ENCODE assay signal across 8 cellular contexts in genomic region chrX:80285131-80285773, GRCh38.
A peak's percentile ranks its signal among the peaks of the same experiment; 100 is the strongest.
DNase-seq lines count a peak whose midpoint lies in the region; ATAC-seq, FAIRE-seq and TF ChIP-seq lines count a peak whose summit lies in the region.

No MANE protein-coding gene starts in this region.

- in situ Hi-C loops in mammary epithelial cell (cut with MboI; ENCODE audit: low sequenced_read_pairs in 2 of 2) = no loop called here

- H3K79me2 ChIP-seq in mammary epithelial cell (ENCODE audit: insufficient read depth, low read length) = no peaks in the 10 kb centered on the region

- peak; percentile 58 to 74 for TF ChIP-seq CTCF in mammary epithelial cell (conservative IDR thresholded peaks at IDR 0.05 in 1 of 2, IDR thresholded peaks at IDR 0.05 in 1 of 2; ENCODE audit: extremely low read depth in 1 of 2, insufficient read depth in 1 of 2, low read depth in 1 of 2, low read length in 2 of 2)

- no peak overlapping the region for H3K4me3 ChIP-seq in Jurkat, Clone E6-1 (ENCODE audit: low read length)
- no peak overlapping the region for H3K4me3 ChIP-seq in mammary epithelial cell (replicated peaks in 1 of 3; ENCODE audit: insufficient read depth in 1 of 3, low read depth in 2 of 3, low read length in 3 of 3)
- no peak overlapping the region for H3K4me3 ChIP-seq in small intestine (ENCODE audit: low read depth in 1 of 2, low read length in 2 of 2)

- POLR2A ChIA-PET in activated CD4-positive, alpha-beta memory T cell treated with anti-CD3 and anti-CD28 coated beads for 36 hours (lab: Charles Lee) = no interaction called here
- POLR2A ChIA-PET in activated CD4-positive, alpha-beta memory T cell treated with anti-CD3 and anti-CD28 coated beads, Interleukin-2, amount 10 ng/mL, durations not matched to agents 7 days and 5 days (lab: Charles Lee) = no interaction called here

- H3K36me3 ChIP-seq in mammary epithelial cell (ENCODE audit: insufficient read depth, low read length) = no peaks in the 10 kb centered on the region
- H3K36me3 ChIP-seq in small intestine (ENCODE audit: control insufficient read depth in 2 of 2, insufficient read depth in 2 of 2, low read length in 2 of 2) = no peaks in the 10 kb centered on the region

- H3K4me3 Mint-ChIP-seq in activated CD4-positive, alpha-beta memory T cell treated with anti-CD3 and anti-CD28 coated beads for 36 hours = no peak overlapping the region
- H3K4me3 Mint-ChIP-seq in activated CD4-positive, alpha-beta memory T cell treated with anti-CD3 and anti-CD28 coated beads, Interleukin-2, amount 10 ng/mL, durations not matched to agents 7 days and 5 days = no peak overlapping the region

- CTCF ChIA-PET in activated CD4-positive, alpha-beta memory T cell treated with anti-CD3 and anti-CD28 coated beads for 36 hours (lab: Charles Lee) = no interaction called here
- CTCF ChIA-PET in activated CD4-positive, alpha-beta memory T cell treated with anti-CD3 and anti-CD28 coated beads, Interleukin-2, amount 10 ng/mL, durations not matched to agents 7 days and 5 days (lab: Charles Lee) = no interaction called here
- CTCF ChIA-PET in mammary epithelial cell (lab: Charles Lee; ENCODE audit: low non-redundant PET) = no interaction called here

- H3K27ac Mint-ChIP-seq in activated CD4-positive, alpha-beta memory T cell treated with anti-CD3 and anti-CD28 coated beads for 36 hours = no peak overlapping the region
- H3K27ac Mint-ChIP-seq in activated CD4-positive, alpha-beta memory T cell treated with anti-CD3 and anti-CD28 coated beads, Interleukin-2, amount 10 ng/mL, durations not matched to agents 7 days and 5 days = no peak overlapping the region

- H3K27me3 Mint-ChIP-seq in activated CD4-positive, alpha-beta memory T cell treated with anti-CD3 and anti-CD28 coated beads for 36 hours = no peaks in the 10 kb centered on the region
- H3K27me3 Mint-ChIP-seq in activated CD4-positive, alpha-beta memory T cell treated with anti-CD3 and anti-CD28 coated beads, Interleukin-2, amount 10 ng/mL, durations not matched to agents 7 days and 5 days = no peaks in the 10 kb centered on the region

- no peaks in the 10 kb centered on the region for H3K4me1 Mint-ChIP-seq in activated CD4-positive, alpha-beta memory T cell treated with anti-CD3 and anti-CD28 coated beads for 36 hours (ENCODE audit: low read depth)
- no peaks in the 10 kb centered on the region for H3K4me1 Mint-ChIP-seq in activated CD4-positive, alpha-beta memory T cell treated with anti-CD3 and anti-CD28 coated beads, Interleukin-2, amount 10 ng/mL, durations not matched to agents 7 days and 5 days

- peak; percentile 8 for DNase-seq in activated CD4-positive, alpha-beta memory T cell treated with anti-CD3 and anti-CD28 coated beads for 36 hours
- no peak for DNase-seq in activated CD4-positive, alpha-beta memory T cell treated with anti-CD3 and anti-CD28 coated beads, Interleukin-2, amount 10 ng/mL, durations not matched to agents 7 days and 5 days
- DNase-seq in Jurkat, Clone E6-1 (ENCODE audit: low read depth, low spot score) = peak; percentile 2
- DNase-seq in mammary epithelial cell (peak; percentile 19), small intestine (peak; percentile 26), GF-D8 (lab: John Stamatoyannopoulos, UW) (no peak)

- H3K9me3 Mint-ChIP-seq in activated CD4-positive, alpha-beta memory T cell treated with anti-CD3 and anti-CD28 coated beads for 36 hours = no peaks in the 10 kb centered on the region
- no peaks in the 10 kb centered on the region for H3K9me3 Mint-ChIP-seq in activated CD4-positive, alpha-beta memory T cell treated with anti-CD3 and anti-CD28 coated beads, Interleukin-2, amount 10 ng/mL, durations not matched to agents 7 days and 5 days

- no peaks in the 10 kb centered on the region for H4K20me1 ChIP-seq in mammary epithelial cell (ENCODE audit: insufficient read depth, low read length)

- dilution Hi-C loops in mammary epithelial cell (cut with HindIII; ENCODE audit: low sequenced_read_pairs) = no loop called here

- H3K4me2 ChIP-seq in mammary epithelial cell (ENCODE audit: insufficient read depth, low read depth, low read length) = no peak overlapping the region

- 40% methylated on average over 3 of the region's 3 CpGs for WGBS in mammary epithelial cell (ENCODE audit: low coverage, missing lambda C conversion rate)
- 60 to 83% (median 63%) methylated on average over 3 of the region's 3 CpGs for WGBS in small intestine, 3 donors

- H3K4me1 ChIP-seq in mammary epithelial cell (ENCODE audit: insufficient read depth, low read length) = no peaks in the 10 kb centered on the region
- no peaks in the 10 kb centered on the region for H3K4me1 ChIP-seq in small intestine (ENCODE audit: control insufficient read depth in 2 of 2, insufficient read depth in 1 of 2, low read depth in 1 of 2, low read length in 1 of 2)

- ATAC-seq in HG03025 (IDR thresholded peaks at IDR 0.05; ENCODE audit: low FRiP score, unreplicated experiment) (no peak), GM18520 (IDR thresholded peaks at IDR 0.05; ENCODE audit: unreplicated experiment) (no peak)

- no peak overlapping the region for H3K9ac ChIP-seq in mammary epithelial cell (ENCODE audit: insufficient read depth, low read length)

- no peaks in the 10 kb centered on the region for H3K27me3 ChIP-seq in mammary epithelial cell (ENCODE audit: insufficient read depth, low read length)
- H3K27me3 ChIP-seq in small intestine (ENCODE audit: control insufficient read depth in 2 of 2, insufficient read depth in 2 of 2, low read length in 2 of 2) = no peaks in the 10 kb centered on the region

- no peak for FAIRE-seq in small intestine (lab: Jason Lieb, UNC)

- intact Hi-C loops in activated CD4-positive, alpha-beta memory T cell treated with anti-CD3 and anti-CD28 coated beads for 36 hours (cut with micrococcal nuclease) = no loop called here
- intact Hi-C loops in mammary epithelial cell (cut with micrococcal nuclease) = loop anchor here (1.0 to 10.0 kb wide), 3 partner anchors 293 to 830 kb away; no protein-coding TSS in a partner anchor

- H3K9me3 ChIP-seq in mammary epithelial cell (replicated peaks; ENCODE audit: insufficient read depth, low read length) (no peaks in the 10 kb centered on the region), small intestine (ENCODE audit: control insufficient read depth, low read depth) (no peaks in the 10 kb centered on the region)

- no TSS peak for BruUV-seq in mammary epithelial cell (replicated peaks; lab: Mats Ljungman, UMichigan)

- no peak overlapping the region for H2AFZ ChIP-seq in mammary epithelial cell (ENCODE audit: low read depth, low read length)

- H3K36me3 Mint-ChIP-seq in activated CD4-positive, alpha-beta memory T cell treated with anti-CD3 and anti-CD28 coated beads for 36 hours = no peaks in the 10 kb centered on the region
- H3K36me3 Mint-ChIP-seq in activated CD4-positive, alpha-beta memory T cell treated with anti-CD3 and anti-CD28 coated beads, Interleukin-2, amount 10 ng/mL, durations not matched to agents 7 days and 5 days (ENCODE audit: low read depth) = no peaks in the 10 kb centered on the region

- H3K27ac ChIP-seq in mammary epithelial cell (ENCODE audit: insufficient read depth, low read depth, low read length) (no peak overlapping the region), small intestine (ENCODE audit: low read depth in 1 of 2, low read length in 1 of 2) (no peak overlapping the region)

Comparison
In these comparisons a context has a peak if more than half of its experiments do, and no peak if none do; other contexts are left out.
1. DNase-seq: peak in activated CD4-positive, alpha-beta memory T cell treated with anti-CD3 and anti-CD28 coated beads for 36 hours (single experiment), Jurkat, Clone E6-1 (single experiment), mammary epithelial cell (single experiment) and small intestine (single experiment); none in activated CD4-positive, alpha-beta memory T cell treated with anti-CD3 and anti-CD28 coated beads, Interleukin-2, amount 10 ng/mL, durations not matched to agents 7 days and 5 days (single experiment) and GF-D8 (single experiment).